Comparison of ENCODE assay signal across 7 cellular contexts in the genomic region with DNA sequence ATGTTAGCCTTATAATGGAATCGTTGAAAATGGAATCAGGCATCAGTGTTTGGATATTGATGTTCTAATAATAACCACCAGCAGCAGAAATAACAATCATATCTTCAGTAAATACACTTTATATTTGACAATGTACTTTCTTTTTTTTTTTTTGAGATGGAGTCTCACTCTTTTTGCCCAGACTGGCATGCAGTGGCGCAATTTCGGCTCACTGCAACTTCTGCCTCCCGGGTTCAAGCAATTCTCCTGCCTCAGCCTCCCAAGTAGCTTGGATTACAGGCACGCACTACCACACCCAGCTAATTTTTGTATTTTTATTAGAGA. TPM values are rescaled to one million over a fixed set of nuclear protein-coding genes. Genes with fewer than 3 reads are reported as not detected.
DNase-seq lines count a peak whose midpoint lies in the region; ATAC-seq and TF ChIP-seq lines count a peak whose summit lies in the region.
"Not testable (repeated sequence)": the region's sequence is repeated elsewhere in the genome, so short reads cannot be mapped to it uniquely, and the experiment has no call there.

No MANE protein-coding gene starts in this region.

- intact Hi-C loops in activated naive CD4-positive, alpha-beta T cell treated with anti-CD3 and anti-CD28 coated beads for 36 hours (cut with micrococcal nuclease); dendritic cell treated with granulocyte-macrophage colony-stimulating factor and Interleukin-4, amounts not matched to agents 40 ng/mL and 50 ng/mL, for 4 days (cut with micrococcal nuclease): not testable (repeated sequence)

- H3K4me1 Mint-ChIP-seq in activated naive CD4-positive, alpha-beta T cell treated with anti-CD3 and anti-CD28 coated beads for 36 hours (ENCODE audit: low read depth) = peaks cover 22% of the 10 kb centered on the region
- H3K4me1 Mint-ChIP-seq in dendritic cell treated with granulocyte-macrophage colony-stimulating factor and Interleukin-4, amounts not matched to agents 40 ng/mL and 50 ng/mL, for 4 days (ENCODE audit: low read depth) = not testable (repeated sequence)
- peaks cover 25 to 27% of the 10 kb centered on the region in 2 donors for H3K4me1 Mint-ChIP-seq in immature natural killer cell
- H3K4me1 Mint-ChIP-seq in natural killer cell treated with Interleukin-12 subunit alpha and Interleukin-12 subunit beta and Interleukin-15 and Interleukin-18, amount 100 ng/mL, for 72 hours (ENCODE audit: low read depth in 2 of 2) = peaks cover 10 to 13% of the 10 kb centered on the region in 2 donors
- H3K4me1 Mint-ChIP-seq in stimulated activated naive B cell treated with anti-CD40 and anti-IgM and Interleukin-4, amounts not matched to agents 10 μg/mL and 1 μg/mL and 100 μg/mL, for 72 hours = peaks cover 3 to 13% of the 10 kb centered on the region in 2 donors

- peak overlapping the region; percentile 59 for H3K27ac Mint-ChIP-seq in activated naive CD4-positive, alpha-beta T cell treated with anti-CD3 and anti-CD28 coated beads for 36 hours
- peak overlapping the region; percentile 59 for H3K27ac Mint-ChIP-seq in dendritic cell treated with granulocyte-macrophage colony-stimulating factor and Interleukin-4, amounts not matched to agents 40 ng/mL and 50 ng/mL, for 4 days
- H3K27ac Mint-ChIP-seq in immature natural killer cell = peak overlapping the region; percentile 94 to 99 (median 96)
- H3K27ac Mint-ChIP-seq in natural killer cell treated with Interleukin-12 subunit alpha and Interleukin-12 subunit beta and Interleukin-15 and Interleukin-18, amount 100 ng/mL, for 72 hours = peak overlapping the region; percentile 68 to 93
- H3K27ac Mint-ChIP-seq in stimulated activated naive B cell treated with anti-CD40 and anti-IgM and Interleukin-4, amounts not matched to agents 10 μg/mL and 1 μg/mL and 100 μg/mL, for 72 hours = not testable (repeated sequence)

- H3K36me3 Mint-ChIP-seq in activated naive CD4-positive, alpha-beta T cell treated with anti-CD3 and anti-CD28 coated beads for 36 hours (ENCODE audit: low read depth) = peaks cover 33% of the 10 kb centered on the region
- H3K36me3 Mint-ChIP-seq in dendritic cell treated with granulocyte-macrophage colony-stimulating factor and Interleukin-4, amounts not matched to agents 40 ng/mL and 50 ng/mL, for 4 days (ENCODE audit: low read depth) = peaks cover 58% of the 10 kb centered on the region
- H3K36me3 Mint-ChIP-seq in immature natural killer cell = peaks cover 21 to 39% (median 25%) of the 10 kb centered on the region in 3 donors
- H3K36me3 Mint-ChIP-seq in natural killer cell treated with Interleukin-12 subunit alpha and Interleukin-12 subunit beta and Interleukin-15 and Interleukin-18, amount 100 ng/mL, for 72 hours = peaks cover 11% of the 10 kb centered on the region
- peaks cover 21 to 40% of the 10 kb centered on the region in 2 donors for H3K36me3 Mint-ChIP-seq in stimulated activated naive B cell treated with anti-CD40 and anti-IgM and Interleukin-4, amounts not matched to agents 10 μg/mL and 1 μg/mL and 100 μg/mL, for 72 hours

- CTCF ChIA-PET in activated naive CD4-positive, alpha-beta T cell treated with anti-CD3 and anti-CD28 coated beads for 36 hours (lab: Charles Lee) = interaction anchor here (0.7 kb wide), 1 partner anchor 118 kb away, joined by 4 read pairs; no protein-coding TSS in a partner anchor

- TF ChIP-seq CTCF in VCaP (conservative IDR thresholded peaks at IDR 0.05) = not testable (repeated sequence)

- H3K9ac ChIP-seq in GM23248 = peak overlapping the region; percentile 52

- H3K9me3 ChIP-seq in GM23248 (ENCODE audit: low read depth) = not testable (repeated sequence)

- peak overlapping the region; percentile 65 for H3K4me2 ChIP-seq in GM23248 (ENCODE audit: unreplicated experiment)

- H3K4me1 ChIP-seq in GM23248 (ENCODE audit: insufficient read depth) = not testable (repeated sequence)

- not testable (repeated sequence) for DNase-seq in GM23248; activated naive CD4-positive, alpha-beta T cell treated with anti-CD3 and anti-CD28 coated beads for 36 hours; immature natural killer cell; natural killer cell treated with Interleukin-12 subunit alpha and Interleukin-12 subunit beta and Interleukin-15 and Interleukin-18, amount 100 ng/mL, for 72 hours (ENCODE audit: low spot score); stimulated activated naive B cell treated with anti-CD40 and anti-IgM and Interleukin-4, amounts not matched to agents 10 μg/mL and 1 μg/mL and 100 μg/mL, for 72 hours

- H3K9me2 ChIP-seq in GM23248 (ENCODE audit: insufficient read depth) = not testable (repeated sequence)

- not testable (repeated sequence) for H3K4me3 Mint-ChIP-seq in activated naive CD4-positive, alpha-beta T cell treated with anti-CD3 and anti-CD28 coated beads for 36 hours
- H3K4me3 Mint-ChIP-seq in dendritic cell treated with granulocyte-macrophage colony-stimulating factor and Interleukin-4, amounts not matched to agents 40 ng/mL and 50 ng/mL, for 4 days = peak overlapping the region; percentile 20
- peak overlapping the region; percentile 87 to 98 (median 90) for H3K4me3 Mint-ChIP-seq in immature natural killer cell
- peak overlapping the region; percentile 74 for H3K4me3 Mint-ChIP-seq in natural killer cell treated with Interleukin-12 subunit alpha and Interleukin-12 subunit beta and Interleukin-15 and Interleukin-18, amount 100 ng/mL, for 72 hours
- H3K4me3 Mint-ChIP-seq in stimulated activated naive B cell treated with anti-CD40 and anti-IgM and Interleukin-4, amounts not matched to agents 10 μg/mL and 1 μg/mL and 100 μg/mL, for 72 hours = peak overlapping the region; percentile 46 to 59

- H3K79me2 ChIP-seq in GM23248 (ENCODE audit: insufficient read depth) = peaks cover 44% of the 10 kb centered on the region

- H3K9me3 Mint-ChIP-seq in activated naive CD4-positive, alpha-beta T cell treated with anti-CD3 and anti-CD28 coated beads for 36 hours; dendritic cell treated with granulocyte-macrophage colony-stimulating factor and Interleukin-4, amounts not matched to agents 40 ng/mL and 50 ng/mL, for 4 days; immature natural killer cell; natural killer cell treated with Interleukin-12 subunit alpha and Interleukin-12 subunit beta and Interleukin-15 and Interleukin-18, amount 100 ng/mL, for 72 hours; stimulated activated naive B cell treated with anti-CD40 and anti-IgM and Interleukin-4, amounts not matched to agents 10 μg/mL and 1 μg/mL and 100 μg/mL, for 72 hours: not testable (repeated sequence)

- not testable (repeated sequence) for H3K27me3 Mint-ChIP-seq in activated naive CD4-positive, alpha-beta T cell treated with anti-CD3 and anti-CD28 coated beads for 36 hours (ENCODE audit: low read depth); dendritic cell treated with granulocyte-macrophage colony-stimulating factor and Interleukin-4, amounts not matched to agents 40 ng/mL and 50 ng/mL, for 4 days; immature natural killer cell (ENCODE audit: low read depth in 3 of 3); natural killer cell treated with Interleukin-12 subunit alpha and Interleukin-12 subunit beta and Interleukin-15 and Interleukin-18, amount 100 ng/mL, for 72 hours; stimulated activated naive B cell treated with anti-CD40 and anti-IgM and Interleukin-4, amounts not matched to agents 10 μg/mL and 1 μg/mL and 100 μg/mL, for 72 hours

- H2AFZ ChIP-seq in GM23248 = not testable (repeated sequence)

- not testable (repeated sequence) for ATAC-seq in natural killer cell treated with Interleukin-12 subunit alpha and Interleukin-12 subunit beta and Interleukin-15 and Interleukin-18, amount 100 ng/mL, for 72 hours; stimulated activated naive B cell treated with anti-CD40 and anti-IgM and Interleukin-4, amounts not matched to agents 10 μg/mL and 1 μg/mL and 100 μg/mL, for 72 hours (replicated peaks)

- H3K36me3 ChIP-seq in GM23248 (ENCODE audit: low read depth) = peaks cover 44% of the 10 kb centered on the region; the same call in 1 of the 2 replicates

- H3K27ac ChIP-seq in GM23248 (peak overlapping the region; percentile 9; the same call in 1 of the 2 replicates), VCaP (peak overlapping the region; percentile 55)

- peak overlapping the region; percentile 61 for H3K4me3 ChIP-seq in GM23248

- H3F3A ChIP-seq in GM23248 (ENCODE audit: insufficient read depth) = not testable (repeated sequence)

- H4K20me1 ChIP-seq in GM23248 (ENCODE audit: insufficient read depth) = not testable (repeated sequence)

- in situ Hi-C loops in GM23248 (cut with MboI) = not testable (repeated sequence)

- not testable (repeated sequence) for H3K27me3 ChIP-seq in GM23248 (replicated peaks; ENCODE audit: insufficient read depth)

- WGBS in GM23248 (ENCODE audit: low coverage in 1 of 2, low lambda C conversion rate in 2 of 2, missing lambda C conversion rate in 2 of 2), 2 experiments = 87 to 89% methylated on average over 5 of the region's 5 CpGs

RNA-seq across cellular contexts. Expression of a gene that starts 10.2 kb away (rescaled TPM):
- total RNA-seq in GM23248 (2014; rRNA removed; shearing (Covaris generic)) = 37.7 and 46.3 TPM in 2 replicates
- 15.2 and 16.1 TPM in 2 replicates for polyA plus RNA-seq in GM23248 (2016; fragmentation: Nextera tagmentation; extraction: Ambion mirVana)
- total RNA-seq in activated naive CD4-positive, alpha-beta T cell treated with anti-CD3 and anti-CD28 coated beads for 36 hours = 10 to 100 TPM; 70.9 to 71.3 TPM
- 10 to 100 TPM; 15.8 to 29.6 (median 24.0) TPM for polyA plus RNA-seq in immature natural killer cell
- total RNA-seq in natural killer cell treated with Interleukin-12 subunit alpha and Interleukin-12 subunit beta and Interleukin-15 and Interleukin-18, amount 100 ng/mL, for 72 hours = 10 to 100 TPM; 53.9 to 74.1 TPM

RNA-seq across cellular contexts. Expression of a gene that starts 56.5 kb away (rescaled TPM):
- total RNA-seq in GM23248 (2014; rRNA removed; shearing (Covaris generic)) = 35.8 and 41.2 TPM in 2 replicates
- polyA plus RNA-seq in GM23248 (2016; fragmentation: Nextera tagmentation; extraction: Ambion mirVana) = 48.1 and 51.0 TPM in 2 replicates
- 10 to 100 TPM; 53.4 to 57.1 TPM for total RNA-seq in activated naive CD4-positive, alpha-beta T cell treated with anti-CD3 and anti-CD28 coated beads for 36 hours
- 100 to 1,000 TPM in 1 of 3 donors, 10 to 100 TPM in 2; 78.7 to 115 (median 79.3) TPM for polyA plus RNA-seq in immature natural killer cell
- total RNA-seq in natural killer cell treated with Interleukin-12 subunit alpha and Interleukin-12 subunit beta and Interleukin-15 and Interleukin-18, amount 100 ng/mL, for 72 hours = 10 to 100 TPM; 46.0 to 54.8 TPM
